9 cellular contexts compared by ENCODE assay signal in genomic region chr7:5634107-5634950, GRCh38. TPM values are rescaled to one million over a fixed set of nuclear protein-coding genes. Genes with fewer than 3 reads are reported as not detected.
DNase-seq lines count a peak whose midpoint lies in the region; ATAC-seq, FAIRE-seq and TF ChIP-seq lines count a peak whose summit lies in the region.
"Had no signal": no experiment of that assay in that cellular context is flagged by ENCODE, and none has a peak within 500 bp of the region (broad histone marks: within the 10 kb centered on the region; RNA-seq: fewer than 3 reads in every experiment).

No MANE protein-coding gene starts in this region.

- H3K9me3 ChIP-seq in skeletal muscle satellite cell (replicated peaks; ENCODE audit: low read length) = no peaks in the 10 kb centered on the region

- H3K27me3 Mint-ChIP-seq in activated CD4-positive, alpha-beta T cell treated with anti-CD3 and anti-CD28 coated beads, Interleukin-2, amount 10 ng/mL, durations not matched to agents 7 days and 5 days = no peaks in the 10 kb centered on the region

- H3K4me2 ChIP-seq in skeletal muscle satellite cell (ENCODE audit: low read length) = peak overlapping the region; percentile 71

- TF ChIP-seq CTCF in WI38 (IDR thresholded peaks at IDR 0.05; ENCODE audit: low read depth, low read length) = no peak

- DNase-seq in GM12891 (ENCODE audit: insufficient read length, low spot score) = no peak
- peak; percentile 63 to 66 for DNase-seq in hippocampal formation (lab: John Stamatoyannopoulos, UW)
- no peak for DNase-seq in stimulated activated CD4-positive, alpha-beta T cell treated with anti-CD3 and anti-CD28 coated beads, Interleukin-12 subunit alpha, Interleukin-12 subunit beta, amount 100 ng/mL, for 4 hours
- no peak for DNase-seq in NCI-H128 (lab: John Stamatoyannopoulos, UW; ENCODE audit: unreplicated experiment)
- DNase-seq in activated CD4-positive, alpha-beta T cell treated with anti-CD3 and anti-CD28 coated beads, Interleukin-2, amount 10 ng/mL, durations not matched to agents 7 days and 5 days = no peak

- no peaks in the 10 kb centered on the region for H3K27me3 ChIP-seq in skeletal muscle satellite cell (ENCODE audit: control insufficient read depth, insufficient read depth, low read length)

- POLR2A ChIA-PET in activated CD4-positive, alpha-beta T cell treated with anti-CD3 and anti-CD28 coated beads, Interleukin-2, amount 10 ng/mL, durations not matched to agents 7 days and 5 days (lab: Charles Lee) = no interaction called here

- no peak overlapping the region for H3K4me3 Mint-ChIP-seq in activated CD4-positive, alpha-beta T cell treated with anti-CD3 and anti-CD28 coated beads, Interleukin-2, amount 10 ng/mL, durations not matched to agents 7 days and 5 days

- no peaks in the 10 kb centered on the region for H3K9me3 Mint-ChIP-seq in activated CD4-positive, alpha-beta T cell treated with anti-CD3 and anti-CD28 coated beads, Interleukin-2, amount 10 ng/mL, durations not matched to agents 7 days and 5 days

- no peak overlapping the region for H3K27ac Mint-ChIP-seq in activated CD4-positive, alpha-beta T cell treated with anti-CD3 and anti-CD28 coated beads, Interleukin-2, amount 10 ng/mL, durations not matched to agents 7 days and 5 days

- TF ChIP-seq POLR2A in GM12891 (IDR thresholded peaks at IDR 0.05; ENCODE audit: low read depth, low read length) = no peak

- FAIRE-seq in GM12891 (lab: Jason Lieb, UNC) = peak; percentile 16
- FAIRE-seq: keratinocyte had no signal

- H3K4me3 ChIP-seq in WI38 (ENCODE audit: low read depth, low read length) (0 out of 2 replicates have a peak overlapping the region, but pooled peaks have one; percentile 1), skeletal muscle satellite cell (ENCODE audit: low read length) (peak overlapping the region; percentile 33)

- peaks cover 20% of the 10 kb centered on the region for H3K36me3 Mint-ChIP-seq in activated CD4-positive, alpha-beta T cell treated with anti-CD3 and anti-CD28 coated beads, Interleukin-2, amount 10 ng/mL, durations not matched to agents 7 days and 5 days (ENCODE audit: low read depth)

- peaks cover 6% of the 10 kb centered on the region for H3K36me3 ChIP-seq in skeletal muscle satellite cell (ENCODE audit: insufficient read depth, low read length)

- no peak for ATAC-seq in GM21367 (IDR thresholded peaks at IDR 0.05; ENCODE audit: unreplicated experiment)

- peaks cover 34% of the 10 kb centered on the region for H3K4me1 Mint-ChIP-seq in activated CD4-positive, alpha-beta T cell treated with anti-CD3 and anti-CD28 coated beads, Interleukin-2, amount 10 ng/mL, durations not matched to agents 7 days and 5 days

- H3K9ac ChIP-seq in skeletal muscle satellite cell (ENCODE audit: low read depth, low read length) = peak overlapping the region; percentile 37

- H3K4me1 ChIP-seq in skeletal muscle satellite cell (ENCODE audit: control insufficient read depth, insufficient read depth, low read length) = peaks cover 70% of the 10 kb centered on the region

- CTCF ChIA-PET in activated CD4-positive, alpha-beta T cell treated with anti-CD3 and anti-CD28 coated beads, Interleukin-2, amount 10 ng/mL, durations not matched to agents 7 days and 5 days (lab: Charles Lee) = interaction anchor here (1.1 to 1.4 kb wide), 2 partner anchors 31 to 83 kb away, joined by 3 read pairs; no protein-coding TSS in a partner anchor

TF ChIP-seq in GM12891, 5 proteins besides CTCF, POLR2A, EP300 and RAD21:
- TF ChIP-seq PAX5 (IDR thresholded peaks at IDR 0.05; ENCODE audit: insufficient read depth, low read length, severe bottlenecking) = no peak
- TF ChIP-seq POLR2AphosphoS5 (IDR thresholded peaks at IDR 0.05; ENCODE audit: low read depth, low read length) = no peak
- TF ChIP-seq TAF1 (IDR thresholded peaks at IDR 0.05; ENCODE audit: low read depth, low read length) = no peak
- TF ChIP-seq POU2F2 (IDR thresholded peaks at IDR 0.05; ENCODE audit: low read depth, low read length) = no peak
- no peak for TF ChIP-seq SPI1 (IDR thresholded peaks at IDR 0.05; ENCODE audit: low read depth, low read length)

RNA-seq across cellular contexts. Expression of gene FSCN1, which starts 41.7 kb away (rescaled TPM):
- 198 TPM for polyA plus RNA-seq in GM12891 (2012; ENCODE audit: low read depth, missing spikeins)
- total RNA-seq in skeletal muscle satellite cell (2012; rRNA removed) = 267 and 317 TPM in 2 replicates
- total RNA-seq in activated CD4-positive, alpha-beta T cell treated with anti-CD3 and anti-CD28 coated beads, Interleukin-2, amount 10 ng/mL, durations not matched to agents 7 days and 5 days = 1 to 10 TPM; 4.2 to 4.6 TPM

Comparison
In these comparisons a context has a peak if more than half of its experiments do, and no peak if none do; other contexts are left out.
1. DNase-seq: peak in hippocampal formation (2 of 2); none in GM12891 (single experiment), stimulated activated CD4-positive, alpha-beta T cell treated with anti-CD3 and anti-CD28 coated beads, Interleukin-12 subunit alpha, Interleukin-12 subunit beta, amount 100 ng/mL, for 4 hours (single experiment), NCI-H128 (single experiment) and activated CD4-positive, alpha-beta T cell treated with anti-CD3 and anti-CD28 coated beads, Interleukin-2, amount 10 ng/mL, durations not matched to agents 7 days and 5 days (single experiment).